22 cellular contexts compared by ENCODE assay signal in the genomic region with DNA sequence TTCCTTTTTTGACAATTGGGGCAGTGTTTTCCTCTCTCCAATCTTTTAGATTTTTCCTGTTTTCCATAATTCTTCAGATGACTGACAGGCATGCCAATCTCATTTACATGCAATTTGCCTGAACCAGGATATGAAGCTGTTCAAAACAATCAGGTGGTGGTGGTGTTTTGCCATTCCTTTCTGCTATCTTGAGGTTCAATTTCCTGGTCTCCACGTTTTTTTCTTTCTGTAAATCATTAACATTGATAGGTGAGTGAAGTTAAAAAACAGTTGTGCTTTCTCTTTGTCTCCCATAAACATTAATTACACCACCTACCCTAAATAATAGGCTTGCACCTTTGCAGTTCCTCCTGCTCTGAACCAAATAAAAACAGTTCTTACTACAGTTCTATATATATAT. TPM values are rescaled to one million over a fixed set of nuclear protein-coding genes. Genes with fewer than 3 reads are reported as not detected.
DNase-seq lines count a peak whose midpoint lies in the region; ATAC-seq, FAIRE-seq and TF ChIP-seq lines count a peak whose summit lies in the region.
"Had no signal": no experiment of that assay in that cellular context is flagged by ENCODE, and none has a peak within 500 bp of the region (broad histone marks: within the 10 kb centered on the region; RNA-seq: fewer than 3 reads in every experiment).

No MANE protein-coding gene starts in this region.

- peak overlapping the region; percentile 6 to 82 (median 48) for H3K27ac ChIP-seq in pancreas
- no peak overlapping the region for H3K27ac ChIP-seq in ovary
- no peak overlapping the region for H3K27ac ChIP-seq in gastroesophageal sphincter
- H3K27ac ChIP-seq: BLaER1, RWPE1 had no signal

- FAIRE-seq in pancreas (lab: Jason Lieb, UNC) (peak; percentile 51), D721Med (lab: Jason Lieb, UNC) (no peak)
- FAIRE-seq: GM12892 had no signal

- no peaks in the 10 kb centered on the region for H3K36me3 ChIP-seq in pancreas
- H3K36me3 ChIP-seq in ovary: no peaks in the 10 kb centered on the region
- no peaks in the 10 kb centered on the region for H3K36me3 ChIP-seq in gastroesophageal sphincter
- H3K36me3 ChIP-seq: BLaER1 had no signal

- H3K4me1 ChIP-seq in pancreas: peaks cover 22 to 41% (median 26%) of the 10 kb centered on the region in 3 donors
- H3K4me1 ChIP-seq in ovary (ENCODE audit: insufficient read depth): no peaks in the 10 kb centered on the region
- H3K4me1 ChIP-seq in gastroesophageal sphincter: peaks cover 0 to 16% (median 4%) of the 10 kb centered on the region in 3 donors

- no peak for TF ChIP-seq POLR2A in ovary (IDR thresholded peaks at IDR 0.05)
- no peak for TF ChIP-seq POLR2A in gastroesophageal sphincter (IDR thresholded peaks at IDR 0.05)

- TF ChIP-seq CTCF in pancreas (IDR thresholded peaks at IDR 0.05) (no peak), ovary (IDR thresholded peaks at IDR 0.05) (no peak), gastroesophageal sphincter (IDR thresholded peaks at IDR 0.05) (no peak), D721Med (IDR thresholded peaks at IDR 0.05; ENCODE audit: insufficient read depth, missing control alignments) (no peak)

- intact Hi-C loops in pancreas (cut with DNase I) (no loop called here), ovary (cut with DNase I) (no loop called here)

- in situ Hi-C loops in ACHN (cut with HindIII; ENCODE audit: low pct_ligation_motif_present, low pct_unique_long_range_greater_than_20kb, low sequenced_read_pairs): no loop called here

- DNase-seq in ACHN: peak; percentile 35
- DNase-seq in SW480 (ENCODE audit: low spot score): peak; percentile 26
- peak; percentile 82 for DNase-seq in kidney tubule cell (ENCODE audit: low spot score)
- DNase-seq in pancreas: no peak
- no peak for DNase-seq in T1000 (lab: John Stamatoyannopoulos, UW)
- DNase-seq in ovary: no peak
- DNase-seq in D721Med (ENCODE audit: insufficient read length, low spot score): no peak
- DNase-seq: 8988T; CD8-positive, alpha-beta T cell; GF-D8; KBM-7; NCI-H146; NCI-H2081; NCI-H510A; NCI-H774 had no signal

- H3K4me3 ChIP-seq in pancreas: no peak overlapping the region
- H3K4me3 ChIP-seq in ovary: no peak overlapping the region
- no peak overlapping the region for H3K4me3 ChIP-seq in gastroesophageal sphincter
- H3K4me3 ChIP-seq: BLaER1, GM23338 had no signal

- H3K27me3 ChIP-seq in pancreas (no peaks in the 10 kb centered on the region), ovary (no peaks in the 10 kb centered on the region), gastroesophageal sphincter (no peaks in the 10 kb centered on the region)
- H3K27me3 ChIP-seq: BLaER1 had no signal

- TF ChIP-seq EP300 in ovary (IDR thresholded peaks at IDR 0.05) (no peak), gastroesophageal sphincter (IDR thresholded peaks at IDR 0.05) (no peak)

- no peaks in the 10 kb centered on the region for H3K9me3 ChIP-seq in pancreas
- no peaks in the 10 kb centered on the region for H3K9me3 ChIP-seq in ovary
- no peaks in the 10 kb centered on the region for H3K9me3 ChIP-seq in gastroesophageal sphincter
- H3K9me3 ChIP-seq: BLaER1 had no signal

- peak; percentile 39 to 64 (median 51) for ATAC-seq in pancreas
- no peak for ATAC-seq in gastroesophageal sphincter
- ATAC-seq: CD8-positive, alpha-beta T cell; GM23338; HCT116 had no signal

- 3 to 16% methylated on average over 1 of the region's 1 CpG for WGBS in pancreas, 2 donors
- WGBS in ovary, 3 donors: 12 to 33% (median 24%) methylated on average over 1 of the region's 1 CpG
- WGBS in gastroesophageal sphincter (ENCODE audit: low coverage in 1 of 2), 2 donors: 27 to 43% methylated on average over 1 of the region's 1 CpG

RNA-seq across cellular contexts. Expression of a gene that starts 49.1 kb away (rescaled TPM):
- total RNA-seq in pancreas: 10 to 100 TPM in 1 of 6 donors, 1 to 10 TPM in 5; 1.2 to 16.1 (median 2.7) TPM
- 1 to 10 TPM; 2.2 to 3.5 TPM for polyA plus RNA-seq in pancreas
- under 1 TPM in 3 of 7 donors, not detected in 4; 0.12 to 0.13 (median 0.13) TPM for total RNA-seq in ovary
- under 1 TPM in 1 of 2 donors, not detected in 1; 0.02 TPM for polyA plus RNA-seq in ovary
- under 1 TPM in 3 of 4 donors, not detected in 1; 0.12 to 0.40 (median 0.31) TPM for total RNA-seq in gastroesophageal sphincter
- total RNA-seq: Daoy had no signal
- polyA plus RNA-seq: GM23338 had no signal

RNA-seq across cellular contexts. Expression of a gene that starts 49.2 kb away (rescaled TPM):
- total RNA-seq in pancreas (100 to 1,000 TPM in 1 of 6 donors, 10 to 100 TPM in 5; 26.4 to 167 (median 44.8) TPM), ovary (1 to 10 TPM in 4 of 7 donors, under 1 TPM in 2, not detected in 1; 0.92 to 7.1 (median 2.6) TPM), gastroesophageal sphincter (1 to 10 TPM in 2 of 4 donors, under 1 TPM in 2; 0.17 to 2.7 (median 1.1) TPM)
- polyA plus RNA-seq in pancreas (10 to 100 TPM; 25.1 to 36.2 TPM), ovary (under 1 TPM; 0.23 to 0.44 TPM)
- total RNA-seq: CD8-positive, alpha-beta T cell; Daoy had no signal
- polyA plus RNA-seq: GM23338 had no signal

RNA-seq across cellular contexts. Expression of a gene that starts 55.6 kb away (rescaled TPM):
- 10 to 100 TPM; 21.5 to 49.6 (median 31.0) TPM for total RNA-seq in pancreas
- 10 to 100 TPM in 1 of 2 donors, 1 to 10 TPM in 1; 8.8 to 20.1 TPM for polyA plus RNA-seq in pancreas
- 10 to 100 TPM; 48.2 to 78.1 (median 76.8) TPM for total RNA-seq in ovary
- 10 to 100 TPM; 19.4 to 39.0 TPM for polyA plus RNA-seq in ovary
- total RNA-seq in gastroesophageal sphincter: 100 to 1,000 TPM in 1 of 4 donors, 10 to 100 TPM in 3; 62.2 to 108 (median 83.4) TPM

Comparison
In these comparisons a context has a peak if more than half of its experiments do, and no peak if none do; other contexts are left out.
1. DNase-seq: peak in ACHN (single experiment), SW480 (single experiment) and kidney tubule cell (single experiment); none in pancreas (0 of 6), T1000 (single experiment), ovary (0 of 5) and D721Med (single experiment).
2. H3K27ac ChIP-seq: peak in pancreas (4 of 4); none in ovary (0 of 2) and gastroesophageal sphincter (0 of 4).